ENCODE assay signal across 21 cellular contexts in the genomic region with DNA sequence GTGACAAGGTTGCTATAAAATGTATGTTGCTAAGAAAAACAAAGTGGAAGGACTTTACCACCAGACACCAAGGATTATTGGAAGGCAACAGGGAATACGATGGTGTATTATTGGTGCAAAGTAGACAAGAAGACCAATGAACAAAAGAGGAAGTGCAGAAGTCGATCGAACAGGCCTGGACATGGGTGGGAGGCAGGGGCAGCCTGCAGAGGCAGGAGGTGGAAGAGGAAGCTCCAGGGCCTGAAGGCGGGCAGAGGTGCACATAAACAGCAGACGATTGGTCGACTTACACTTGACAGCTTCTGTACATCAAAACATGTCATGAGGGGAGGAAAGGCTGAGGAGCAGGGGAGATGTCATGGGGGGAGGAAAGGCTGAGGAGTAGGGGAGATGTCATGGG. TPM values are rescaled to one million over a fixed set of nuclear protein-coding genes. Genes with fewer than 3 reads are reported as not detected.
A peak's percentile ranks its signal among the peaks of the same experiment; 100 is the strongest.
DNase-seq lines count a peak whose midpoint lies in the region; ATAC-seq and TF ChIP-seq lines count a peak whose summit lies in the region.
"Had no signal": no experiment of that assay in that cellular context is flagged by ENCODE, and none has a peak within 500 bp of the region (broad histone marks: within the 10 kb centered on the region; RNA-seq: fewer than 3 reads in every experiment).

No MANE protein-coding gene starts in this region.

- POLR2A ChIA-PET in activated CD4-positive, alpha-beta memory T cell treated with anti-CD3 and anti-CD28 coated beads, Interleukin-2, amount 10 ng/mL, durations not matched to agents 7 days and 5 days (lab: Charles Lee), result no interaction called here

- no peaks in the 10 kb centered on the region for H3K9me3 Mint-ChIP-seq in memory B cell
- no peaks in the 10 kb centered on the region for H3K9me3 Mint-ChIP-seq in activated CD4-positive, alpha-beta memory T cell treated with anti-CD3 and anti-CD28 coated beads, Interleukin-2, amount 10 ng/mL, durations not matched to agents 7 days and 5 days
- H3K9me3 Mint-ChIP-seq: activated naive CD8-positive, alpha-beta T cell treated with anti-CD3 and anti-CD28 coated beads, Interleukin-2, amount 10 ng/mL, durations not matched to agents 7 days and 5 days; activated T-cell treated with anti-CD3 and anti-CD28 coated beads, Interleukin-2, amount 50 U/mL, for 4 hours had no signal

- H3K9ac ChIP-seq in DND-41 (ENCODE audit: low read depth, low read length), result no peak overlapping the region

- TF ChIP-seq CTCF in DND-41 (IDR thresholded peaks at IDR 0.05; ENCODE audit: borderline replicate concordance, extremely low read depth, low read length, poor library complexity, severe bottlenecking) (no peak), breast epithelium (IDR thresholded peaks at IDR 0.05) (no peak)

- no peaks in the 10 kb centered on the region for H3K79me2 ChIP-seq in DND-41 (ENCODE audit: insufficient read depth, low read length)

- no peak overlapping the region for H3K27ac Mint-ChIP-seq in memory B cell
- H3K27ac Mint-ChIP-seq in activated CD4-positive, alpha-beta memory T cell treated with anti-CD3 and anti-CD28 coated beads, Interleukin-2, amount 10 ng/mL, durations not matched to agents 7 days and 5 days, result no peak overlapping the region
- H3K27ac Mint-ChIP-seq: activated naive CD8-positive, alpha-beta T cell treated with anti-CD3 and anti-CD28 coated beads, Interleukin-2, amount 10 ng/mL, durations not matched to agents 7 days and 5 days had no signal

- intact Hi-C loops in breast epithelium (cut with DNase I; ENCODE audit: low total_unique reads), result no loop called here

- peaks cover 1% of the 10 kb centered on the region for H3K36me3 Mint-ChIP-seq in memory B cell
- no peaks in the 10 kb centered on the region for H3K36me3 Mint-ChIP-seq in activated CD4-positive, alpha-beta memory T cell treated with anti-CD3 and anti-CD28 coated beads, Interleukin-2, amount 10 ng/mL, durations not matched to agents 7 days and 5 days (ENCODE audit: low read depth)
- H3K36me3 Mint-ChIP-seq: activated naive CD8-positive, alpha-beta T cell treated with anti-CD3 and anti-CD28 coated beads, Interleukin-2, amount 10 ng/mL, durations not matched to agents 7 days and 5 days had no signal

- no peak overlapping the region for H3K4me3 Mint-ChIP-seq in memory B cell
- H3K4me3 Mint-ChIP-seq in activated CD4-positive, alpha-beta memory T cell treated with anti-CD3 and anti-CD28 coated beads, Interleukin-2, amount 10 ng/mL, durations not matched to agents 7 days and 5 days, result no peak overlapping the region
- H3K4me3 Mint-ChIP-seq: activated naive CD8-positive, alpha-beta T cell treated with anti-CD3 and anti-CD28 coated beads, Interleukin-2, amount 10 ng/mL, durations not matched to agents 7 days and 5 days; activated T-cell treated with anti-CD3 and anti-CD28 coated beads, Interleukin-2, amount 50 U/mL, for 4 hours had no signal

- H3K27ac ChIP-seq in DND-41 (ENCODE audit: low read length) (no peak overlapping the region), breast epithelium (no peak overlapping the region)

- H3K4me1 ChIP-seq in DND-41 (ENCODE audit: insufficient read depth, low read length) (no peaks in the 10 kb centered on the region), breast epithelium (no peaks in the 10 kb centered on the region)

- peaks cover 6% of the 10 kb centered on the region for H3K27me3 ChIP-seq in DND-41 (ENCODE audit: insufficient read depth, low read length, poor library complexity)
- peaks cover 0 to 37% of the 10 kb centered on the region in 2 donors for H3K27me3 ChIP-seq in breast epithelium

- H3K27me3 Mint-ChIP-seq in memory B cell, result peaks cover 20% of the 10 kb centered on the region
- peaks cover 2% of the 10 kb centered on the region for H3K27me3 Mint-ChIP-seq in activated CD4-positive, alpha-beta memory T cell treated with anti-CD3 and anti-CD28 coated beads, Interleukin-2, amount 10 ng/mL, durations not matched to agents 7 days and 5 days

- no peak overlapping the region for H3K4me2 ChIP-seq in DND-41 (ENCODE audit: insufficient read depth, low read length)

- H3K4me1 Mint-ChIP-seq in memory B cell, result peaks cover 4% of the 10 kb centered on the region
- H3K4me1 Mint-ChIP-seq in activated CD4-positive, alpha-beta memory T cell treated with anti-CD3 and anti-CD28 coated beads, Interleukin-2, amount 10 ng/mL, durations not matched to agents 7 days and 5 days, result no peaks in the 10 kb centered on the region

- no peak overlapping the region for H2AFZ ChIP-seq in DND-41 (ENCODE audit: low read depth, low read length)

- no peak for DNase-seq in DND-41
- DNase-seq in Kasumi-1 (lab: John Stamatoyannopoulos, UW), result peak; percentile 58 to 63
- DNase-seq in SIG-M5 (lab: John Stamatoyannopoulos, UW), result peak; percentile 4
- DNase-seq in memory B cell (ENCODE audit: low spot score in 2 of 2), result no peak
- DNase-seq in activated CD4-positive, alpha-beta memory T cell treated with anti-CD3 and anti-CD28 coated beads, Interleukin-2, amount 10 ng/mL, durations not matched to agents 7 days and 5 days, result no peak
- DNase-seq in breast epithelium (ENCODE audit: low spot score in 2 of 2), result no peak
- no peak for DNase-seq in iPS-NIHi7 (ENCODE audit: extremely low spot score)
- DNase-seq: activated CD4-positive, alpha-beta T cell treated with anti-CD3 and anti-CD28 coated beads, Interleukin-2, amount 50 U/mL, for 4 hours; activated naive CD8-positive, alpha-beta T cell treated with anti-CD3 and anti-CD28 coated beads, Interleukin-2, amount 10 ng/mL, durations not matched to agents 7 days and 5 days; activated T-cell treated with anti-CD3 and anti-CD28 coated beads, Interleukin-2, amount 50 U/mL, for 4 hours; effector CD8-positive, alpha-beta T cell; kidney glomerular epithelial cell; MM.1S; NCI-H2081 treated with DMSO at 0.1 percent for 48 hours; SHP77 had no signal

- no peaks in the 10 kb centered on the region for H3K9me3 ChIP-seq in DND-41 (ENCODE audit: insufficient read depth, low read length, severe bottlenecking)
- H3K9me3 ChIP-seq in breast epithelium, result no peaks in the 10 kb centered on the region

- H3K36me3 ChIP-seq in DND-41 (ENCODE audit: insufficient read depth, low read length) (no peaks in the 10 kb centered on the region), breast epithelium (no peaks in the 10 kb centered on the region)

- no peak overlapping the region for H3K4me3 ChIP-seq in DND-41 (ENCODE audit: low read depth in 1 of 2, low read length in 2 of 2)
- H3K4me3 ChIP-seq in breast epithelium, result no peak overlapping the region

- CTCF ChIA-PET in activated CD4-positive, alpha-beta memory T cell treated with anti-CD3 and anti-CD28 coated beads, Interleukin-2, amount 10 ng/mL, durations not matched to agents 7 days and 5 days (lab: Charles Lee), result no interaction called here

- no peak for TF ChIP-seq POLR2A in breast epithelium (IDR thresholded peaks at IDR 0.05)

- no peaks in the 10 kb centered on the region for H4K20me1 ChIP-seq in DND-41 (ENCODE audit: insufficient read depth, low read length)

- ATAC-seq in DND-41 (ENCODE audit: insufficient read depth, low read depth) (peak; percentile 54; the same call in 2 of the 3 replicates), memory B cell (ENCODE audit: low read depth) (peak; percentile 37), GM18873 (IDR thresholded peaks at IDR 0.05; ENCODE audit: low FRiP score, unreplicated experiment) (no peak)
- ATAC-seq: activated T-cell treated with anti-CD3 and anti-CD28 coated beads, Interleukin-2, amount 50 U/mL, for 4 hours had no signal

RNA-seq across cellular contexts. Expression of gene SLC6A19, which starts 10.5 kb away (rescaled TPM):
- not detected for total RNA-seq in activated CD4-positive, alpha-beta memory T cell treated with anti-CD3 and anti-CD28 coated beads, Interleukin-2, amount 10 ng/mL, durations not matched to agents 7 days and 5 days
- total RNA-seq in breast epithelium, result not detected
- total RNA-seq: activated naive CD8-positive, alpha-beta T cell treated with anti-CD3 and anti-CD28 coated beads, Interleukin-2, amount 10 ng/mL, durations not matched to agents 7 days and 5 days; fibroblast of lung; H4; HT-29; pulmonary artery endothelial cell; subcutaneous adipose tissue had no signal

RNA-seq across cellular contexts. Expression of gene SLC6A18, which starts 34.3 kb away (rescaled TPM):
- total RNA-seq in activated CD4-positive, alpha-beta memory T cell treated with anti-CD3 and anti-CD28 coated beads, Interleukin-2, amount 10 ng/mL, durations not matched to agents 7 days and 5 days, result not detected
- total RNA-seq in breast epithelium, result not detected
- total RNA-seq: activated naive CD8-positive, alpha-beta T cell treated with anti-CD3 and anti-CD28 coated beads, Interleukin-2, amount 10 ng/mL, durations not matched to agents 7 days and 5 days; activated T-cell treated with anti-CD3 and anti-CD28 coated beads, Interleukin-2, amount 50 U/mL, for 4 hours; fibroblast of lung; H4; HT-29; pulmonary artery endothelial cell; subcutaneous adipose tissue had no signal

Comparison
In these comparisons a context has a peak if more than half of its experiments do, and no peak if none do; other contexts are left out.
1. DNase-seq: peak in Kasumi-1 (2 of 2) and SIG-M5 (single experiment); none in DND-41 (single experiment), memory B cell (0 of 2), activated CD4-positive, alpha-beta memory T cell treated with anti-CD3 and anti-CD28 coated beads, Interleukin-2, amount 10 ng/mL, durations not matched to agents 7 days and 5 days (single experiment), breast epithelium (0 of 2) and iPS-NIHi7 (single experiment).